Comparison of ENCODE assay signal across 2 cellular contexts in the genomic region with DNA sequence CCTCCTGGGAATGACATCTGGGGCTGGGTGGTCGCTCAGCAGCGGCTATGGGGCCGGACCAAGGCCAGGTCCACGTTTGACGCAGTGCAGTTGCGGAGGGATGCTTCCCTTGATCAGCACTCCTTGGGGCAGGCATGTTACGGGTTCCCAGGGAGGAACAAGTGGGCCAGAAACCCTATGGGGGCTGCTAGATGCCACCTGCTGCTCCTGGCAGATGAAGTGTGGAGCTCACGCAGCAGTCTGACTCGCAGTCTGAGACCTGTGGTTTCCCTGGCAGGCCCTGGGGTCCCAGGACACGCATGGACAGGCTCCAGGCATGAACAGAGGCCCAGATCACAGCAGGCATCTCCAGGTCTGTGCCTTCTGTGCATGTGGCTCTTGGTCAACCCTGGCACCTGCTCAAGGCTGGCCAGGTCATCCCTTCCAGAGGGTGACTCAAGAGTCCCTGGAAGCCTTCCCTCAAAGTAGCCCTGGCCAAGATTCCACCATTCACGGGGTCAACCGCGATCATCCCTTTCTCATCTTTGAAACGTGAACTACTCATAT.
A peak's percentile ranks its signal among the peaks of the same experiment; 100 is the strongest.
TF ChIP-seq lines count a peak whose summit lies in the region.

No MANE protein-coding gene starts in this region.

TF ChIP-seq in A549, 52 proteins besides CTCF, POLR2A, EP300 and RAD21 (continued from another document):
- TF ChIP-seq ZSCAN20 (CRISPR knock-in tag; IDR thresholded peaks at IDR 0.05) (no peak), MYC (IDR thresholded peaks at IDR 0.05; ENCODE audit: borderline replicate concordance, low read length) (no peak)

TF ChIP-seq in HCT116, 20 proteins besides CTCF, POLR2A, EP300 and RAD21 (continued from another document):
- no peak for TF ChIP-seq EZH2 (IDR thresholded peaks at IDR 0.05)
- TF ChIP-seq, protein P1, sequence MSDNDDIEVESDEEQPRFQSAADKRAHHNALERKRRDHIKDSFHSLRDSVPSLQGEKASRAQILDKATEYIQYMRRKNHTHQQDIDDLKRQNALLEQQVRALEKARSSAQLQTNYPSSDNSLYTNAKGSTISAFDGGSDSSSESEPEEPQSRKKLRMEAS (IDR thresholded peaks at IDR 0.05) = peak; percentile 29; the same call in 1 of the 2 replicates
